Comparison of ENCODE assay signal across 11 cellular contexts in genomic region chr12:25583545-25583944, GRCh38. TPM values are rescaled to one million over a fixed set of nuclear protein-coding genes. Genes with fewer than 3 reads are reported as not detected.
DNase-seq lines count a peak whose midpoint lies in the region; FAIRE-seq and TF ChIP-seq lines count a peak whose summit lies in the region.
"Had no signal": no experiment of that assay in that cellular context is flagged by ENCODE, and none has a peak within 500 bp of the region (broad histone marks: within the 10 kb centered on the region; RNA-seq: fewer than 3 reads in every experiment).

No MANE protein-coding gene starts in this region.

- peak; percentile 3 to 41 (median 23); a peak in 3 of 4 replicates for TF ChIP-seq CTCF in H1 (IDR thresholded peaks at IDR 0.05; ENCODE audit: control extremely low read depth in 1 of 3, insufficient read depth in 1 of 3, low read depth in 1 of 3, low read length in 3 of 3)
- TF ChIP-seq CTCF in liver (IDR thresholded peaks at IDR 0.05; ENCODE audit: low read depth, low read length, missing input control), result peak; percentile 15

- FAIRE-seq in H1 (lab: Jason Lieb, UNC), result no peak

- no peak overlapping the region for H2BK15ac ChIP-seq in H1 (ENCODE audit: low read length)

- H2BK12ac ChIP-seq in H1 (ENCODE audit: low read depth, low read length), result no peak overlapping the region

- TF ChIP-seq RAD21 in H1 (IDR thresholded peaks at IDR 0.05 in 1 of 2, conservative IDR thresholded peaks at IDR 0.05 in 1 of 2; ENCODE audit: low read depth in 2 of 2, low read length in 2 of 2) (peak; percentile 62 to 72), liver (IDR thresholded peaks at IDR 0.05) (peak; percentile 74 to 83)

- H3K14ac ChIP-seq in H1 (ENCODE audit: insufficient read length), result no peak overlapping the region

- no peak overlapping the region for H2BK120ac ChIP-seq in H1 (replicated peaks; ENCODE audit: low read depth, low read length)

- H3K36me3 ChIP-seq in H1 (ENCODE audit: control insufficient read depth in 2 of 4, insufficient read depth in 4 of 4, low read length in 3 of 4) (no peaks in the 10 kb centered on the region), liver (ENCODE audit: control insufficient read depth in 4 of 4, insufficient read depth in 3 of 4, low read depth in 1 of 4, low read length in 3 of 4) (no peaks in the 10 kb centered on the region)

- no peak overlapping the region for H4K5ac ChIP-seq in H1 (ENCODE audit: insufficient read length, low read depth, low read length)

- no peaks in the 10 kb centered on the region for H3K79me2 ChIP-seq in H1 (ENCODE audit: control insufficient read depth in 1 of 2, insufficient read depth in 2 of 2, low read length in 2 of 2)

- H4K20me1 ChIP-seq in H1 (replicated peaks in 1 of 2; ENCODE audit: control insufficient read depth in 1 of 2, insufficient read depth in 2 of 2, low read length in 2 of 2), result no peaks in the 10 kb centered on the region

- no peak overlapping the region for H3K4ac ChIP-seq in H1 (replicated peaks; ENCODE audit: insufficient read length, low read depth, low read length)

- POLR2A ChIA-PET in H1 (lab: Charles Lee; ENCODE audit: partially characterized antibody), result no interaction called here

- H4K91ac ChIP-seq in H1 (replicated peaks; ENCODE audit: insufficient read length, low read length), result no peak overlapping the region

- H3K27me3 ChIP-seq in H1 (replicated peaks in 1 of 4; ENCODE audit: control insufficient read depth in 3 of 4, extremely low read depth in 1 of 4, insufficient read depth in 3 of 4, low read length in 3 of 4), result no peaks in the 10 kb centered on the region
- H3K27me3 ChIP-seq in liver (ENCODE audit: control insufficient read depth in 4 of 4, insufficient read depth in 4 of 4, low read length in 3 of 4), result no peaks in the 10 kb centered on the region

- no peak overlapping the region for H4K8ac ChIP-seq in H1 (ENCODE audit: extremely low read depth, insufficient read depth, low read length)

- TF ChIP-seq EP300 in H1 (IDR thresholded peaks at IDR 0.05; ENCODE audit: borderline replicate concordance in 1 of 2, low read depth in 2 of 2, low read length in 2 of 2), result no peak

- H3K4me1 ChIP-seq in H1 (replicated peaks in 1 of 4; ENCODE audit: control insufficient read depth in 3 of 4, insufficient read depth in 4 of 4, low read length in 3 of 4) (no peaks in the 10 kb centered on the region), liver (ENCODE audit: control insufficient read depth in 4 of 4, insufficient read depth in 4 of 4, low read length in 3 of 4) (peaks cover 2 to 15% (median 9%) of the 10 kb centered on the region in 4 donors)

- no peaks in the 10 kb centered on the region for H3K79me1 ChIP-seq in H1 (ENCODE audit: low read depth, low read length)

- DNase-seq in DMS53 treated with DMSO at 0.1 percent for 48 hours (lab: John Stamatoyannopoulos, UW; ENCODE audit: unreplicated experiment) (peak; percentile 78), NCI-H226 (peak; percentile 85), H1 (ENCODE audit: low read depth in 1 of 2, low spot score in 2 of 2) (peak in 1 of 2 experiments; percentile 1), cerebellum (ENCODE audit: low spot score) (no peak), NCI-H187 treated with DMSO at 0.1 percent for 48 hours (lab: John Stamatoyannopoulos, UW) (no peak), T-helper 1 cell (no peak)
- no peak for DNase-seq in stimulated activated naive CD4-positive, alpha-beta T cell treated with Interleukin-2 at 50 U/mL for 16 hours (lab: John Stamatoyannopoulos, UW)
- DNase-seq: CD8-positive, alpha-beta T cell; NCI-H2081 treated with DMSO at 0.1 percent for 48 hours had no signal

- H2AK5ac ChIP-seq in H1 (ENCODE audit: low read depth, low read length), result no peak overlapping the region

- H3K9me3 ChIP-seq in H1 (ENCODE audit: insufficient read depth in 2 of 2, low read depth in 1 of 2, low read length in 1 of 2) (no peaks in the 10 kb centered on the region), liver (ENCODE audit: control insufficient read depth in 4 of 4, low read length in 3 of 4) (peaks cover 2 to 8% (median 5%) of the 10 kb centered on the region in 4 donors)

- CTCF ChIA-PET in H1 (lab: Charles Lee; ENCODE audit: partially characterized antibody), result interaction anchor here (1.3 to 2.2 kb wide), 4 partner anchors 10 to 508 kb away, joined by 3 to 8 read pairs (median 5); no protein-coding TSS in a partner anchor

- H3K23ac ChIP-seq in H1 (ENCODE audit: insufficient read length), result no peak overlapping the region

- no peak for TF ChIP-seq POLR2A in H1 (IDR thresholded peaks at IDR 0.05; ENCODE audit: control extremely low read depth in 1 of 2, low read depth in 2 of 2, low read length in 2 of 2)

- WGBS in H1 (ENCODE audit: extremely low coverage in 1 of 2, insufficient coverage in 1 of 2, insufficient read length in 1 of 2, insufficient replicate concordance in 2 of 2, low coverage in 1 of 2, low lambda C conversion rate in 2 of 2, missing lambda C conversion rate in 1 of 2), 2 experiments, result 82% methylated on average over 3 of the region's 3 CpGs; no CpG with 5 or more reads in 1 of the 2 experiments
- 33% methylated on average over 3 of the region's 3 CpGs for WGBS in liver

- H3K18ac ChIP-seq in H1 (ENCODE audit: extremely low read depth, low read length), result no peak overlapping the region

- no peak overlapping the region for H3K56ac ChIP-seq in H1 (replicated peaks; ENCODE audit: insufficient read length, low read depth, low read length)

- peak overlapping the region; percentile 10; the same call in 1 of the 2 replicates for H2AFZ ChIP-seq in H1 (ENCODE audit: low read length)

- H2BK5ac ChIP-seq in H1 (ENCODE audit: low read depth, low read length), result no peak overlapping the region

- H3K9ac ChIP-seq in H1 (replicated peaks in 1 of 4; ENCODE audit: extremely low read depth in 1 of 4, low read depth in 3 of 4, low read length in 3 of 4) (no peak overlapping the region), liver (ENCODE audit: low read depth in 1 of 2, low read length in 2 of 2) (no peak overlapping the region)

- H3K23me2 ChIP-seq in H1 (ENCODE audit: low read depth, low read length), result no peaks in the 10 kb centered on the region; the same call in 1 of the 2 replicates

- H3K27ac ChIP-seq in H1 (ENCODE audit: low read depth, low read length) (no peak overlapping the region), liver (ENCODE audit: low read depth in 1 of 2, low read length in 2 of 2) (no peak overlapping the region)

- H3K4me2 ChIP-seq in H1 (ENCODE audit: insufficient read depth in 1 of 2, low read depth in 2 of 2, low read length in 2 of 2), result no peak overlapping the region

- H3K4me3 ChIP-seq in H1 (ENCODE audit: extremely low read depth in 1 of 4, insufficient read depth in 2 of 4, low read depth in 3 of 4, low read length in 4 of 4), result no peak overlapping the region
- H3K4me3 ChIP-seq in liver (ENCODE audit: low read depth in 1 of 3, low read length in 3 of 3), result no peak overlapping the region

- no peak overlapping the region for H2BK20ac ChIP-seq in H1 (ENCODE audit: low read length)

TF ChIP-seq in H1, 55 proteins besides CTCF, POLR2A, EP300 and RAD21 (continues in another document):
- no peak for TF ChIP-seq RXRA (IDR thresholded peaks at IDR 0.05; ENCODE audit: insufficient read depth, low read depth, low read length)
- TF ChIP-seq KDM5A (IDR thresholded peaks at IDR 0.05; ENCODE audit: low read length), result no peak
- TF ChIP-seq TBP (IDR thresholded peaks at IDR 0.05; ENCODE audit: low read depth, low read length), result no peak
- TF ChIP-seq SAP30 (IDR thresholded peaks at IDR 0.05; ENCODE audit: insufficient read depth, insufficient replicate concordance, low read length), result no peak
- no peak for TF ChIP-seq TAF1 (IDR thresholded peaks at IDR 0.05; ENCODE audit: low read depth, low read length)
- no peak for TF ChIP-seq EZH2 (IDR thresholded peaks at IDR 0.05; ENCODE audit: low read depth, low read length, severe bottlenecking)
- TF ChIP-seq CEBPB (IDR thresholded peaks at IDR 0.05; ENCODE audit: low read depth, low read length), result no peak
- TF ChIP-seq PHF8 (conservative IDR thresholded peaks at IDR 0.05; ENCODE audit: low read depth, low read length), result no peak
- no peak for TF ChIP-seq CTBP2 (IDR thresholded peaks at IDR 0.05; ENCODE audit: borderline replicate concordance, insufficient read depth, insufficient read length, low read length)
- no peak for TF ChIP-seq EGR1 (IDR thresholded peaks at IDR 0.05; ENCODE audit: borderline replicate concordance, low read depth, low read length)
- no peak for TF ChIP-seq BCL11A (IDR thresholded peaks at IDR 0.05; ENCODE audit: low read depth in 2 of 2, low read length in 2 of 2)

TF ChIP-seq in liver, 16 proteins besides CTCF, POLR2A, EP300 and RAD21:
- TF ChIP-seq FOXA2 (IDR thresholded peaks at IDR 0.05) (no peak), HNF4A (conservative IDR thresholded peaks at IDR 0.05) (peak in 1 of 2 donors; percentile 41)
TF ChIP-seq in liver: peak in this region for 1.

RNA-seq across cellular contexts. Expression of gene LMNTD1, which starts 30.5 kb away (rescaled TPM):
- total RNA-seq in H1 (2021; fragmentation: NEBNext Ultra II Directional; extraction: Animal tissue kit (Norgen Biotek cat#: 25700)), result not detected in 2 replicates
- polyA plus RNA-seq in H1 (2011; rRNA removed), result not detected in 2 replicates
- polyA plus RNA-seq in H1 (2011; cell fraction: cytosol; rRNA removed), result not detected
- polyA plus RNA-seq in H1 (2011; cell fraction: nucleus; rRNA removed), result not detected
- polyA plus RNA-seq in H1 (2012, experiment 1 of 2), result not detected in 4 replicates
- not detected for polyA plus RNA-seq in H1 (2012, experiment 2 of 2)
- not detected for polyA plus RNA-seq in H1 (2013, experiment 1 of 2)
- not detected for polyA plus RNA-seq in H1 (2013, experiment 2 of 2)
- polyA minus RNA-seq in H1 (2011; rRNA and poly(A)+ RNA removed), result 0.27 TPM in 1 of 2 replicates, not detected in the other
- polyA minus RNA-seq in H1 (2011; cell fraction: cytosol; rRNA and poly(A)+ RNA removed), result not detected
- not detected for polyA minus RNA-seq in H1 (2011; cell fraction: nucleus; rRNA and poly(A)+ RNA removed)
- total RNA-seq in liver, result not detected
- not detected for polyA plus RNA-seq in liver
- 1.1 TPM for total RNA-seq in cerebellum
- total RNA-seq: CD8-positive, alpha-beta T cell; T-helper 2 cell treated with Interferon-gamma antibody and Interleukin-4, amounts not matched to agents 100 ng/mL and 5 ng/mL, for 36 hours had no signal

Comparison
In these comparisons a context has a peak if more than half of its experiments do, and no peak if none do; other contexts are left out.
1. DNase-seq: peak in DMS53 treated with DMSO at 0.1 percent for 48 hours (single experiment) and NCI-H226 (single experiment); none in cerebellum (single experiment), NCI-H187 treated with DMSO at 0.1 percent for 48 hours (single experiment), stimulated activated naive CD4-positive, alpha-beta T cell treated with Interleukin-2 at 50 U/mL for 16 hours (single experiment) and T-helper 1 cell (0 of 5).